In the genomic region with DNA sequence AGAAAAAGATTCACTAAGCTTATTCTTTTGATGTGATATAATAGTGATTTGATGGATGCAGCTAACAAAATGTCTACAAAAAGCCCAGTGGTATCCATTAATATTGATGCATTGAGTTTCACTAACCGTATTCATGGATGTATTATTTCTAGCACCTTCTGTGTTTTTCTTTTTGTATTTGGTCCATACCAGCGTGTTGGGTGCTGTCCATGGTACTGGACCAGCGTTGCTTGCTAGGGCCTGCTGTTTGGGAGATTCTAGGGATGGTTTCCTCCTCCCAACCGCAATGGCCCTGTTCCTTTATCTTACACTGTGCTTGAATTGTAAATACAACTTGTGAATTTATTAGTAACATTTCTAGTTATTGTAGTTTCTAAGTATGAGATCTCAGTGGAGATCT, we compare ENCODE assay signal across 1 cellular context.
TF ChIP-seq lines count a peak whose summit lies in the region.

No MANE protein-coding gene starts in this region.

TF ChIP-seq in HepG2, 621 proteins besides CTCF, POLR2A, EP300 and RAD21 (continued from another document):
- TF ChIP-seq, protein P1, sequence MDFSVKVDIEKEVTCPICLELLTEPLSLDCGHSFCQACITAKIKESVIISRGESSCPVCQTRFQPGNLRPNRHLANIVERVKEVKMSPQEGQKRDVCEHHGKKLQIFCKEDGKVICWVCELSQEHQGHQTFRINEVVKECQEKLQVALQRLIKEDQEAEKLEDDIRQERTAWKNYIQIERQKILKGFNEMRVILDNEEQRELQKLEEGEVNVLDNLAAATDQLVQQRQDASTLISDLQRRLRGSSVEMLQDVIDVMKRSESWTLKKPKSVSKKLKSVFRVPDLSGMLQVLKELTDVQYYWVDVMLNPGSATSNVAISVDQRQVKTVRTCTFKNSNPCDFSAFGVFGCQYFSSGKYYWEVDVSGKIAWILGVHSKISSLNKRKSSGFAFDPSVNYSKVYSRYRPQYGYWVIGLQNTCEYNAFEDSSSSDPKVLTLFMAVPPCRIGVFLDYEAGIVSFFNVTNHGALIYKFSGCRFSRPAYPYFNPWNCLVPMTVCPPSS (IDR thresholded peaks at IDR 0.05) = no peak
- peak; percentile 89 for TF ChIP-seq ZSCAN9 (CRISPR knock-in tag; IDR thresholded peaks at IDR 0.05; ENCODE audit: borderline replicate concordance)
- TF ChIP-seq SALL2 (CRISPR knock-in tag; IDR thresholded peaks at IDR 0.05) = no peak
- no peak for TF ChIP-seq HOXA7 (CRISPR knock-in tag; IDR thresholded peaks at IDR 0.05)
- no peak for TF ChIP-seq ZNF512 (CRISPR knock-in tag; IDR thresholded peaks at IDR 0.05)
- TF ChIP-seq ZBTB43 (CRISPR knock-in tag; conservative IDR thresholded peaks at IDR 0.05) = 0 out of 2 replicates have a peak, but pooled peaks have one; percentile 50
- TF ChIP-seq HBP1 (CRISPR knock-in tag; IDR thresholded peaks at IDR 0.05; ENCODE audit: low read depth) = peak; percentile 78; the same call in 1 of the 2 replicates
- no peak for TF ChIP-seq SIN3B (IDR thresholded peaks at IDR 0.05; ENCODE audit: low read length)
- 0 out of 2 replicates have a peak, but pooled peaks have one; percentile 21 for TF ChIP-seq SAP130 (CRISPR knock-in tag; IDR thresholded peaks at IDR 0.05; ENCODE audit: low read depth)
- TF ChIP-seq ARID5B (CRISPR knock-in tag; IDR thresholded peaks at IDR 0.05) = peak; percentile 40
- TF ChIP-seq HDAC2 (CRISPR knock-in tag; IDR thresholded peaks at IDR 0.05) = peak; percentile 66; the same call in 1 of the 2 replicates
- no peak for TF ChIP-seq ZMYM2 (CRISPR knock-in tag; IDR thresholded peaks at IDR 0.05)
- TF ChIP-seq SMAD3 (CRISPR knock-in tag; IDR thresholded peaks at IDR 0.05) = peak; percentile 70
- no peak for TF ChIP-seq ZNF44 (CRISPR knock-in tag; IDR thresholded peaks at IDR 0.05)
- TF ChIP-seq, protein P2, sequence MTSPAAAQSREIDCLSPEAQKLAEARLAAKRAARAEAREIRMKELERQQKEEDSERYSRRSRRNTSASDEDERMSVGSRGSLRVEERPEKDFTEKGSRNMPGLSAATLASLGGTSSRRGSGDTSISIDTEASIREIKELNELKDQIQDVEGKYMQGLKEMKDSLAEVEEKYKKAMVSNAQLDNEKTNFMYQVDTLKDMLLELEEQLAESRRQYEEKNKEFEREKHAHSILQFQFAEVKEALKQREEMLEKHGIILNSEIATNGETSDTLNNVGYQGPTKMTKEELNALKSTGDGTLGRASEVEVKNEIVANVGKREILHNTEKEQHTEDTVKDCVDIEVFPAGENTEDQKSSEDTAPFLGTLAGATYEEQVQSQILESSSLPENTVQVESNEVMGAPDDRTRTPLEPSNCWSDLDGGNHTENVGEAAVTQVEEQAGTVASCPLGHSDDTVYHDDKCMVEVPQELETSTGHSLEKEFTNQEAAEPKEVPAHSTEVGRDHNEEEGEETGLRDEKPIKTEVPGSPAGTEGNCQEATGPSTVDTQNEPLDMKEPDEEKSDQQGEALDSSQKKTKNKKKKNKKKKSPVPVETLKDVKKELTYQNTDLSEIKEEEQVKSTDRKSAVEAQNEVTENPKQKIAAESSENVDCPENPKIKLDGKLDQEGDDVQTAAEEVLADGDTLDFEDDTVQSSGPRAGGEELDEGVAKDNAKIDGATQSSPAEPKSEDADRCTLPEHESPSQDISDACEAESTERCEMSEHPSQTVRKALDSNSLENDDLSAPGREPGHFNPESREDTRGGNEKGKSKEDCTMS (CRISPR knock-in tag; conservative IDR thresholded peaks at IDR 0.05) = 0 out of 2 replicates have a peak, but pooled peaks have one; percentile 68
- TF ChIP-seq ZNF326 (CRISPR knock-in tag; IDR thresholded peaks at IDR 0.05; ENCODE audit: borderline replicate concordance) = no peak
- TF ChIP-seq ZSCAN20 (CRISPR knock-in tag; IDR thresholded peaks at IDR 0.05; ENCODE audit: borderline replicate concordance) = no peak
- no peak for TF ChIP-seq MTA1 (CRISPR knock-in tag; IDR thresholded peaks at IDR 0.05; ENCODE audit: borderline replicate concordance)
- no peak for TF ChIP-seq STAG1 (CRISPR knock-in tag; IDR thresholded peaks at IDR 0.05)
- TF ChIP-seq ZBTB49 (CRISPR knock-in tag; IDR thresholded peaks at IDR 0.05; ENCODE audit: borderline replicate concordance) = 0 out of 2 replicates have a peak, but pooled peaks have one; percentile 81
- peak; percentile 34; the same call in 1 of the 2 replicates for TF ChIP-seq RXRB (CRISPR knock-in tag; IDR thresholded peaks at IDR 0.05; ENCODE audit: borderline replicate concordance)
TF ChIP-seq in HepG2: peak in this region for 76.
